ENCODE assay signal across 2 cellular contexts in the genomic region with DNA sequence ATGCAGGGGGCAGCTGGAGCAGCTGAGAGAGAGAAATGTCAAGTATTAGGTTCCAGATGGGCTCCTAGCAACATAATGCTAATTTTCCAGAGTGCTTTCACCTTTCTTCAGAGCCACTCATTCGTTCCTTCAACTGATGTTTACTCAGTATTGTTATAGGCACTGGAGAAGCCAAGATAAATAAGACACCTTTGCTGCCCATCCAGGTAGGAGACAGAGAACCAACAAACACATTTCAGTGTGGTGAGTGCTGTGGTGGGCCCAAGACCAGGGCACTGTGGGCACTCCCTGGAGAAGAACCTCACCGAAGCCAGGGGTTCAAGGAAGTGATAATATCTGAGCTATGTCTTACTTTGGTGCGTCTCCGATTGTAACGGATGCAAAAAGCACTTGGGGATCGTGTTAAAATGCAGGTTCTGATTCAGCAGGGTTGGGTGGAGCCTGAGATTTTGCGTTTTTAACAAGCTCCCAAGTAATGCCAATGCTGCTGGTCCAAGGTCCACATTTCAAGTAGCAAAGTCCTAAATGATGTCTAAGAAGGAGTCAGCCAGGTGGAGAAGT.
TF ChIP-seq lines count a peak whose summit lies in the region.

No MANE protein-coding gene starts in this region.

TF ChIP-seq in liver, 16 proteins besides CTCF, POLR2A, EP300 and RAD21:
- TF ChIP-seq, protein P1, sequence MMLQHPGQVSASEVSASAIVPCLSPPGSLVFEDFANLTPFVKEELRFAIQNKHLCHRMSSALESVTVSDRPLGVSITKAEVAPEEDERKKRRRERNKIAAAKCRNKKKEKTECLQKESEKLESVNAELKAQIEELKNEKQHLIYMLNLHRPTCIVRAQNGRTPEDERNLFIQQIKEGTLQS (IDR thresholded peaks at IDR 0.05): no peak
- peak; percentile 16 to 17 for TF ChIP-seq HNF4A (conservative IDR thresholded peaks at IDR 0.05)
- no peak for TF ChIP-seq HNF4G (IDR thresholded peaks at IDR 0.05)
TF ChIP-seq in liver: peak in this region for 1.

TF ChIP-seq in HepG2, 621 proteins besides CTCF, POLR2A, EP300 and RAD21:
- TF ChIP-seq HMG20A (CRISPR knock-in tag; IDR thresholded peaks at IDR 0.05; ENCODE audit: borderline replicate concordance) (no peak), ATF7 (IDR thresholded peaks at IDR 0.05) (no peak), ATF7 (CRISPR knock-in tag; IDR thresholded peaks at IDR 0.05) (no peak), ATM (IDR thresholded peaks at IDR 0.05; ENCODE audit: borderline replicate concordance) (no peak), KMT2A (CRISPR knock-in tag; IDR thresholded peaks at IDR 0.05) (no peak), ONECUT2 (CRISPR knock-in tag; IDR thresholded peaks at IDR 0.05) (no peak), MTF2 (CRISPR knock-in tag; IDR thresholded peaks at IDR 0.05; ENCODE audit: borderline replicate concordance) (no peak), NFIB (CRISPR knock-in tag; IDR thresholded peaks at IDR 0.05; ENCODE audit: borderline replicate concordance) (no peak), NCOA2 (CRISPR knock-in tag; IDR thresholded peaks at IDR 0.05) (no peak), SMAD1 (CRISPR knock-in tag; IDR thresholded peaks at IDR 0.05; ENCODE audit: borderline replicate concordance, low read depth) (no peak), SAP130 (CRISPR knock-in tag; IDR thresholded peaks at IDR 0.05; ENCODE audit: low read depth) (no peak)
- TF ChIP-seq, protein P2, sequence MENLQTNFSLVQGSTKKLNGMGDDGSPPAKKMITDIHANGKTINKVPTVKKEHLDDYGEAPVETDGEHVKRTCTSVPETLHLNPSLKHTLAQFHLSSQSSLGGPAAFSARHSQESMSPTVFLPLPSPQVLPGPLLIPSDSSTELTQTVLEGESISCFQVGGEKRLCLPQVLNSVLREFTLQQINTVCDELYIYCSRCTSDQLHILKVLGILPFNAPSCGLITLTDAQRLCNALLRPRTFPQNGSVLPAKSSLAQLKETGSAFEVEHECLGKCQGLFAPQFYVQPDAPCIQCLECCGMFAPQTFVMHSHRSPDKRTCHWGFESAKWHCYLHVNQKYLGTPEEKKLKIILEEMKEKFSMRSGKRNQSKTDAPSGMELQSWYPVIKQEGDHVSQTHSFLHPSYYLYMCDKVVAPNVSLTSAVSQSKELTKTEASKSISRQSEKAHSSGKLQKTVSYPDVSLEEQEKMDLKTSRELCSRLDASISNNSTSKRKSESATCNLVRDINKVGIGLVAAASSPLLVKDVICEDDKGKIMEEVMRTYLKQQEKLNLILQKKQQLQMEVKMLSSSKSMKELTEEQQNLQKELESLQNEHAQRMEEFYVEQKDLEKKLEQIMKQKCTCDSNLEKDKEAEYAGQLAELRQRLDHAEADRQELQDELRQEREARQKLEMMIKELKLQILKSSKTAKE (CRISPR knock-in tag; IDR thresholded peaks at IDR 0.05; ENCODE audit: borderline replicate concordance): no peak
